ENCODE assay signal across 8 cellular contexts in the genomic region with DNA sequence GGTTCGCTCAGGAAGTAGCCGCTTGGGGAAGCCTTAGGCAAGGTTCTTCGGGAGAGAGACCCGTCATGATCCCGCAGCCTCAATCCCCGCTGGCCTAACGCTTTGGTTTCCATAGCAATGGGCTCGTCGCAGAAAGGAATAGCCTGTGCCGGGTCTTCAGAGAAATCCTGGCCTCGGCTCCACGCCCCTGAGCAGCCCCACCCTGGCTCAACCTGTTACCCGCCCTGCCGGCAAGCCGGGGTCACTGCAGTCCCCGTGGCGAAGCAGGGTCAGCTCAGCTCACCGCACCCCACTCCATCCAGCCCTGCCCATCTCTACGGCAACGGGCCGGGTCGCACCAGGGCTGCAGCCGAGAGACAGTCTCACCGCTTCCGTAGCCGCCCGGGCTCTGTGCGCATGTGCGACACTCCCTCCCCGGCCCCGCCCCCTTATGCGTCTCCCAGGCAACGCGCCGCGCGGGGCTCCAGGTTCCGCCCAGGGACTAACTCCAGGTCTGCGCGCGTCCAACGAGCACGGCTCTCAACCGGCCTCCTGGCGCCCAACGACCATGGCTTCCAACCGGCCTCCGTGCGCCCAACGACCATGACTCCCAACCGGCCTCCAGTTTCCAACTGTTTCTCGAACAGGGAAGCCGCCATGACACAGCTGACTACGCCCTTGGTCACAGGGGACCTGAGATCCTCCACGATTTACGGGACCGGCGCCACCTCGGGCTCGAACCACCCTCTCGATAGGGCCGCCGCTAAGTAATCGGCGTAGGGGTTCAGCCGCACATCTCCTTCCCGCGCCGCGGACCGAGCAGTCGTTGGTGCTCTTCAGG. TPM values are rescaled to one million over a fixed set of nuclear protein-coding genes. Genes with fewer than 3 reads are reported as not detected.
DNase-seq lines count a peak whose midpoint lies in the region; ATAC-seq and TF ChIP-seq lines count a peak whose summit lies in the region.

Gene DUSP18, minus strand, starts transcription at position 390 of the 820 bp plus-strand sequence. CDS start 3,872 bp downstream, outside the sequence.

- TF ChIP-seq CTCF in CD4-positive, alpha-beta T cell (IDR thresholded peaks at IDR 0.05): no peak
- no peak for TF ChIP-seq CTCF in lower leg skin (IDR thresholded peaks at IDR 0.05)

- peak within 1 kb of the TSS; percentile 57 for H3K4me3 ChIP-seq in lower leg skin (ENCODE audit: low read depth, poor library complexity, severe bottlenecking)

- H3K27me3 ChIP-seq in CD4-positive, alpha-beta T cell (ENCODE audit: control insufficient read depth, insufficient read depth, low read length): no peaks in the 10 kb centered on the region

- peak; percentile 90 for ATAC-seq in CD4-positive, alpha-beta T cell (ENCODE audit: poor library complexity)
- peak; percentile 85 for ATAC-seq in GM19395 (IDR thresholded peaks at IDR 0.05; ENCODE audit: unreplicated experiment)
- ATAC-seq in HG03571 (IDR thresholded peaks at IDR 0.05; ENCODE audit: unreplicated experiment): peak; percentile 87

- H3K36me3 Mint-ChIP-seq in CD4-positive, alpha-beta T cell (ENCODE audit: low read depth): peaks cover 32% of the 10 kb centered on the region
- H3K36me3 Mint-ChIP-seq in activated CD4-positive, alpha-beta memory T cell treated with anti-CD3 and anti-CD28 coated beads, Interleukin-2, amount 10 ng/mL, durations not matched to agents 7 days and 5 days (ENCODE audit: low read depth): peaks cover 15% of the 10 kb centered on the region

- 0 to 1% methylated on average over 43 to 63 of the region's 72 CpGs for WGBS in lower leg skin, 2 donors

- peak within 1 kb of the TSS; percentile 74 for H3K27ac Mint-ChIP-seq in CD4-positive, alpha-beta T cell
- peak within 1 kb of the TSS; percentile 81 for H3K27ac Mint-ChIP-seq in activated CD4-positive, alpha-beta memory T cell treated with anti-CD3 and anti-CD28 coated beads, Interleukin-2, amount 10 ng/mL, durations not matched to agents 7 days and 5 days

- no peaks in the 10 kb centered on the region for H3K9me3 ChIP-seq in CD4-positive, alpha-beta T cell (ENCODE audit: control insufficient read depth, low read length)

- peaks cover 15% of the 10 kb centered on the region for H3K4me1 Mint-ChIP-seq in CD4-positive, alpha-beta T cell (ENCODE audit: low read depth)
- H3K4me1 Mint-ChIP-seq in activated CD4-positive, alpha-beta memory T cell treated with anti-CD3 and anti-CD28 coated beads, Interleukin-2, amount 10 ng/mL, durations not matched to agents 7 days and 5 days: peaks cover 24% of the 10 kb centered on the region

- POLR2A ChIA-PET in CD4-positive, alpha-beta T cell (lab: Charles Lee): interaction anchor here (0.8 to 1.5 kb wide), 6 partner anchors 31 to 623 kb away, joined by 3 to 5 read pairs (median 3); partner anchors contain the start of gene SLC35E4
- POLR2A ChIA-PET in activated CD4-positive, alpha-beta memory T cell treated with anti-CD3 and anti-CD28 coated beads, Interleukin-2, amount 10 ng/mL, durations not matched to agents 7 days and 5 days (lab: Charles Lee): interaction anchor here (0.7 to 3.3 kb wide), 8 partner anchors 12 to 302 kb away, joined by 3 to 27 read pairs (median 4); partner anchors contain the start of genes SLC35E4 and TUG1

- intact Hi-C loops in CD4-positive, alpha-beta T cell (cut with DNase I, micrococcal nuclease): loop anchor here (1.0 to 10.0 kb wide), 5 partner anchors 32 to 440 kb away; partner anchors contain the start of genes PES1 (in 1 of the 2), SELENOM (in 1 of the 2), SLC35E4 (in 1 of the 2) and SMTN (in 1 of the 2)
- intact Hi-C loops in lower leg skin (cut with DNase I; ENCODE audit: low total_unique reads): no loop called here

- no peak within 1 kb of the TSS for H3K27ac ChIP-seq in CD4-positive, alpha-beta T cell (ENCODE audit: low read depth, low read length)

- no peaks in the 10 kb centered on the region for H3K9me3 Mint-ChIP-seq in CD4-positive, alpha-beta T cell
- no peaks in the 10 kb centered on the region for H3K9me3 Mint-ChIP-seq in activated CD4-positive, alpha-beta memory T cell treated with anti-CD3 and anti-CD28 coated beads, Interleukin-2, amount 10 ng/mL, durations not matched to agents 7 days and 5 days

- H3K4me3 Mint-ChIP-seq in CD4-positive, alpha-beta T cell: peak within 1 kb of the TSS; percentile 93
- H3K4me3 Mint-ChIP-seq in activated CD4-positive, alpha-beta memory T cell treated with anti-CD3 and anti-CD28 coated beads, Interleukin-2, amount 10 ng/mL, durations not matched to agents 7 days and 5 days: peak within 1 kb of the TSS; percentile 95

- CTCF ChIA-PET in CD4-positive, alpha-beta T cell (lab: Charles Lee): interaction anchor here (0.9 to 2.4 kb wide), 3 partner anchors 18 to 33 kb away, joined by 3 to 13 read pairs (median 4); partner anchors contain the start of genes OSBP2 and SLC35E4
- CTCF ChIA-PET in activated CD4-positive, alpha-beta memory T cell treated with anti-CD3 and anti-CD28 coated beads, Interleukin-2, amount 10 ng/mL, durations not matched to agents 7 days and 5 days (lab: Charles Lee): interaction anchor here (1.0 to 3.1 kb wide), 7 partner anchors 18 to 87 kb away, joined by 3 to 20 read pairs (median 4); partner anchors contain the start of gene SLC35E4

- TF ChIP-seq POLR2A in lower leg skin (IDR thresholded peaks at IDR 0.05): no peak

- DNase-seq in CD4-positive, alpha-beta T cell: peak; percentile 89 to 98 (median 92)
- DNase-seq in NCI-H82 (lab: John Stamatoyannopoulos, UW) (peak; percentile 92), ecto neural progenitor cell (ENCODE audit: low spot score) (peak; percentile 99), lower leg skin (ENCODE audit: low spot score in 2 of 2) (peak; percentile 91 to 99)
- DNase-seq in activated CD4-positive, alpha-beta memory T cell treated with anti-CD3 and anti-CD28 coated beads, Interleukin-2, amount 10 ng/mL, durations not matched to agents 7 days and 5 days: peak; percentile 96
- peak; percentile 89 to 94 for DNase-seq in stimulated activated CD4-positive, alpha-beta T cell treated with anti-CD3 and anti-CD28 coated beads, Interleukin-4, amount 100 ng/mL, for 4 hours

- H3K27me3 Mint-ChIP-seq in CD4-positive, alpha-beta T cell: no peaks in the 10 kb centered on the region
- H3K27me3 Mint-ChIP-seq in activated CD4-positive, alpha-beta memory T cell treated with anti-CD3 and anti-CD28 coated beads, Interleukin-2, amount 10 ng/mL, durations not matched to agents 7 days and 5 days: peaks cover 3% of the 10 kb centered on the region

RNA-seq across cellular contexts. Expression of gene DUSP18, which starts in this region (rescaled TPM):
- total RNA-seq in CD4-positive, alpha-beta T cell: 1 to 10 TPM; 5.7 to 6.2 TPM
- 10 to 100 TPM; 14.3 to 18.5 TPM for total RNA-seq in activated CD4-positive, alpha-beta memory T cell treated with anti-CD3 and anti-CD28 coated beads, Interleukin-2, amount 10 ng/mL, durations not matched to agents 7 days and 5 days
- total RNA-seq in lower leg skin: 10 to 100 TPM in 1 of 4 donors, 1 to 10 TPM in 3; 6.2 to 10.6 (median 8.2) TPM
